In genomic region chr2:85414761-85415498, GRCh38 we compare ENCODE assay signal across 1 cellular context.
TF ChIP-seq lines count a peak whose summit lies in the region.

No MANE protein-coding gene starts in this region.

TF ChIP-seq in WTC11, 78 proteins besides CTCF, POLR2A, EP300 and RAD21 (continued from another document):
- TF ChIP-seq, protein P1, sequence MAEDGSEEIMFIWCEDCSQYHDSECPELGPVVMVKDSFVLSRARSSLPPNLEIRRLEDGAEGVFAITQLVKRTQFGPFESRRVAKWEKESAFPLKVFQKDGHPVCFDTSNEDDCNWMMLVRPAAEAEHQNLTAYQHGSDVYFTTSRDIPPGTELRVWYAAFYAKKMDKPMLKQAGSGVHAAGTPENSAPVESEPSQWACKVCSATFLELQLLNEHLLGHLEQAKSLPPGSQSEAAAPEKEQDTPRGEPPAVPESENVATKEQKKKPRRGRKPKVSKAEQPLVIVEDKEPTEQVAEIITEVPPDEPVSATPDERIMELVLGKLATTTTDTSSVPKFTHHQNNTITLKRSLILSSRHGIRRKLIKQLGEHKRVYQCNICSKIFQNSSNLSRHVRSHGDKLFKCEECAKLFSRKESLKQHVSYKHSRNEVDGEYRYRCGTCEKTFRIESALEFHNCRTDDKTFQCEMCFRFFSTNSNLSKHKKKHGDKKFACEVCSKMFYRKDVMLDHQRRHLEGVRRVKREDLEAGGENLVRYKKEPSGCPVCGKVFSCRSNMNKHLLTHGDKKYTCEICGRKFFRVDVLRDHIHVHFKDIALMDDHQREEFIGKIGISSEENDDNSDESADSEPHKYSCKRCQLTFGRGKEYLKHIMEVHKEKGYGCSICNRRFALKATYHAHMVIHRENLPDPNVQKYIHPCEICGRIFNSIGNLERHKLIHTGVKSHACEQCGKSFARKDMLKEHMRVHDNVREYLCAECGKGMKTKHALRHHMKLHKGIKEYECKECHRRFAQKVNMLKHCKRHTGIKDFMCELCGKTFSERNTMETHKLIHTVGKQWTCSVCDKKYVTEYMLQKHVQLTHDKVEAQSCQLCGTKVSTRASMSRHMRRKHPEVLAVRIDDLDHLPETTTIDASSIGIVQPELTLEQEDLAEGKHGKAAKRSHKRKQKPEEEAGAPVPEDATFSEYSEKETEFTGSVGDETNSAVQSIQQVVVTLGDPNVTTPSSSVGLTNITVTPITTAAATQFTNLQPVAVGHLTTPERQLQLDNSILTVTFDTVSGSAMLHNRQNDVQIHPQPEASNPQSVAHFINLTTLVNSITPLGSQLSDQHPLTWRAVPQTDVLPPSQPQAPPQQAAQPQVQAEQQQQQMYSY (CRISPR knock-in tag; IDR thresholded peaks at IDR 0.05): no peak
- TF ChIP-seq AR (CRISPR knock-in tag; IDR thresholded peaks at IDR 0.05) (no peak), HMGXB4 (CRISPR knock-in tag; IDR thresholded peaks at IDR 0.05) (no peak), TEAD1 (CRISPR knock-in tag; IDR thresholded peaks at IDR 0.05) (no peak), GABPB1 (CRISPR knock-in tag; IDR thresholded peaks at IDR 0.05) (no peak), MXD4 (CRISPR knock-in tag; IDR thresholded peaks at IDR 0.05; ENCODE audit: borderline replicate concordance) (no peak), E2F1 (CRISPR knock-in tag; IDR thresholded peaks at IDR 0.05) (no peak), NR2C2 (CRISPR knock-in tag; IDR thresholded peaks at IDR 0.05) (no peak), ZBTB21 (CRISPR knock-in tag; IDR thresholded peaks at IDR 0.05; ENCODE audit: borderline replicate concordance) (no peak), NFYB (CRISPR knock-in tag; conservative IDR thresholded peaks at IDR 0.05; ENCODE audit: low read depth) (no peak), MYBL2 (CRISPR knock-in tag; IDR thresholded peaks at IDR 0.05) (no peak), GRHL2 (CRISPR knock-in tag; IDR thresholded peaks at IDR 0.05; ENCODE audit: insufficient replicate concordance, severe bottlenecking) (no peak), IRF1 (CRISPR knock-in tag; IDR thresholded peaks at IDR 0.05) (no peak), ZNF263 (CRISPR knock-in tag; IDR thresholded peaks at IDR 0.05; ENCODE audit: low read depth) (no peak)
- TF ChIP-seq, protein P2, sequence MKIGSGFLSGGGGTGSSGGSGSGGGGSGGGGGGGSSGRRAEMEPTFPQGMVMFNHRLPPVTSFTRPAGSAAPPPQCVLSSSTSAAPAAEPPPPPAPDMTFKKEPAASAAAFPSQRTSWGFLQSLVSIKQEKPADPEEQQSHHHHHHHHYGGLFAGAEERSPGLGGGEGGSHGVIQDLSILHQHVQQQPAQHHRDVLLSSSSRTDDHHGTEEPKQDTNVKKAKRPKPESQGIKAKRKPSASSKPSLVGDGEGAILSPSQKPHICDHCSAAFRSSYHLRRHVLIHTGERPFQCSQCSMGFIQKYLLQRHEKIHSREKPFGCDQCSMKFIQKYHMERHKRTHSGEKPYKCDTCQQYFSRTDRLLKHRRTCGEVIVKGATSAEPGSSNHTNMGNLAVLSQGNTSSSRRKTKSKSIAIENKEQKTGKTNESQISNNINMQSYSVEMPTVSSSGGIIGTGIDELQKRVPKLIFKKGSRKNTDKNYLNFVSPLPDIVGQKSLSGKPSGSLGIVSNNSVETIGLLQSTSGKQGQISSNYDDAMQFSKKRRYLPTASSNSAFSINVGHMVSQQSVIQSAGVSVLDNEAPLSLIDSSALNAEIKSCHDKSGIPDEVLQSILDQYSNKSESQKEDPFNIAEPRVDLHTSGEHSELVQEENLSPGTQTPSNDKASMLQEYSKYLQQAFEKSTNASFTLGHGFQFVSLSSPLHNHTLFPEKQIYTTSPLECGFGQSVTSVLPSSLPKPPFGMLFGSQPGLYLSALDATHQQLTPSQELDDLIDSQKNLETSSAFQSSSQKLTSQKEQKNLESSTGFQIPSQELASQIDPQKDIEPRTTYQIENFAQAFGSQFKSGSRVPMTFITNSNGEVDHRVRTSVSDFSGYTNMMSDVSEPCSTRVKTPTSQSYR (CRISPR knock-in tag; IDR thresholded peaks at IDR 0.05): no peak
- TF ChIP-seq, protein P3, sequence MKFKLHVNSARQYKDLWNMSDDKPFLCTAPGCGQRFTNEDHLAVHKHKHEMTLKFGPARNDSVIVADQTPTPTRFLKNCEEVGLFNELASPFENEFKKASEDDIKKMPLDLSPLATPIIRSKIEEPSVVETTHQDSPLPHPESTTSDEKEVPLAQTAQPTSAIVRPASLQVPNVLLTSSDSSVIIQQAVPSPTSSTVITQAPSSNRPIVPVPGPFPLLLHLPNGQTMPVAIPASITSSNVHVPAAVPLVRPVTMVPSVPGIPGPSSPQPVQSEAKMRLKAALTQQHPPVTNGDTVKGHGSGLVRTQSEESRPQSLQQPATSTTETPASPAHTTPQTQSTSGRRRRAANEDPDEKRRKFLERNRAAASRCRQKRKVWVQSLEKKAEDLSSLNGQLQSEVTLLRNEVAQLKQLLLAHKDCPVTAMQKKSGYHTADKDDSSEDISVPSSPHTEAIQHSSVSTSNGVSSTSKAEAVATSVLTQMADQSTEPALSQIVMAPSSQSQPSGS (CRISPR knock-in tag; IDR thresholded peaks at IDR 0.05; ENCODE audit: borderline replicate concordance, low read depth): no peak
- TF ChIP-seq, protein P4, sequence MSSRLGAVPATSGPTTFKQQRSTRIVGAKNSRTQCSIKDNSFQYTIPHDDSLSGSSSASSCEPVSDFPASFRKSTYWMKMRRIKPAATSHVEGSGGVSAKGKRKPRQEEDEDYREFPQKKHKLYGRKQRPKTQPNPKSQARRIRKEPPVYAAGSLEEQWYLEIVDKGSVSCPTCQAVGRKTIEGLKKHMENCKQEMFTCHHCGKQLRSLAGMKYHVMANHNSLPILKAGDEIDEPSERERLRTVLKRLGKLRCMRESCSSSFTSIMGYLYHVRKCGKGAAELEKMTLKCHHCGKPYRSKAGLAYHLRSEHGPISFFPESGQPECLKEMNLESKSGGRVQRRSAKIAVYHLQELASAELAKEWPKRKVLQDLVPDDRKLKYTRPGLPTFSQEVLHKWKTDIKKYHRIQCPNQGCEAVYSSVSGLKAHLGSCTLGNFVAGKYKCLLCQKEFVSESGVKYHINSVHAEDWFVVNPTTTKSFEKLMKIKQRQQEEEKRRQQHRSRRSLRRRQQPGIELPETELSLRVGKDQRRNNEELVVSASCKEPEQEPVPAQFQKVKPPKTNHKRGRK (CRISPR knock-in tag; IDR thresholded peaks at IDR 0.05; ENCODE audit: borderline replicate concordance): no peak
